ENCODE assay signal across 9 cellular contexts in the genomic region with DNA sequence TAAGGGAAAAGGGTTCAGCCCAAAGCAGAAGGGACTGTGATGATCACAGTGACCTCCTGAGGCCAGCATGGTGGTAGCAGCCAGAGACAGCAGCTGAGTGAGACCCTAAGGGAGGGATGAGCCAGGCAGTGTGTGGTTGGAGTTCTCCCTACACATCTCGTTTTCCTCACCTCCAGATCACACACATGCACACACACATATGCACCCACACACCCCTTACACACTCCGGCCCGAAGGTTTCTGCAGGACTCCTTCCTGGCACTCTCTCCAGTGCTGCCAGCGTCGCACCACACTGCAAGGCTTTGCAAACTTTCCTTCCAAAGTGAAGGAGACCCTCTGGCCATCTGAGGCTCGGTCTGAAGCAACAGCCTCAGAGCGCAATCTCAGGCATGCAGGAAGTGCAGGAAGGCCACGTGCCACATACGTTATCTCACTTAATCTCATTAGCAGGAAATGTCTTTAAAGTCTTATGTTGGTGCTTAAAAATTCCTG. TPM values are rescaled to one million over a fixed set of nuclear protein-coding genes. Genes with fewer than 3 reads are reported as not detected.
DNase-seq lines count a peak whose midpoint lies in the region; ATAC-seq and TF ChIP-seq lines count a peak whose summit lies in the region.
"Had no signal": no experiment of that assay in that cellular context is flagged by ENCODE, and none has a peak within 500 bp of the region (broad histone marks: within the 10 kb centered on the region; RNA-seq: fewer than 3 reads in every experiment).

No MANE protein-coding gene starts in this region.

- no peak overlapping the region for H3K4me3 ChIP-seq in Jurkat, Clone E6-1 (ENCODE audit: low read length)
- H3K4me3 ChIP-seq in mucosa of descending colon, result no peak overlapping the region

- H3K4me1 Mint-ChIP-seq in Calu3 (ENCODE audit: low read depth, unreplicated experiment), result no peaks in the 10 kb centered on the region
- H3K4me1 Mint-ChIP-seq in MCF 10A (ENCODE audit: insufficient read depth, unreplicated experiment), result peaks cover 10% of the 10 kb centered on the region

- BruUV-seq in Calu3 (replicated peaks; lab: Mats Ljungman, UMichigan) (no TSS peak), MCF 10A (replicated peaks; lab: Mats Ljungman, UMichigan) (no TSS peak)

- H3K27ac Mint-ChIP-seq in Calu3 (ENCODE audit: unreplicated experiment), result no peak overlapping the region
- no peak overlapping the region for H3K27ac Mint-ChIP-seq in MCF 10A (ENCODE audit: low read depth, unreplicated experiment)

- POLR2A ChIA-PET in MCF 10A (lab: Yijun Ruan, JAX), result interaction anchor here (0.6 kb wide), 1 partner anchor 188 kb away, joined by 6 read pairs; no protein-coding TSS in a partner anchor

- H3K9me3 ChIP-seq in mucosa of descending colon, result no peaks in the 10 kb centered on the region

- DNase-seq in Calu3 (peak; percentile 42), MCF 10A (ENCODE audit: unreplicated experiment) (no peak), mucosa of descending colon (peak in 2 of 3 donors; percentile 56 to 67), NCI-H187 treated with DMSO at 0.1 percent for 48 hours (lab: John Stamatoyannopoulos, UW) (no peak), kidney glomerular epithelial cell (lab: John Stamatoyannopoulos, UW) (no peak)
- DNase-seq in Jurkat, Clone E6-1 (ENCODE audit: low read depth, low spot score), result peak; percentile 33
- DNase-seq: NCI-H1417 treated with DMSO at 0.1 percent for 48 hours had no signal

- H3K27me3 Mint-ChIP-seq in Calu3 (ENCODE audit: unreplicated experiment), result peaks cover 8% of the 10 kb centered on the region
- no peaks in the 10 kb centered on the region for H3K27me3 Mint-ChIP-seq in MCF 10A (ENCODE audit: insufficient read depth, unreplicated experiment)

- H3K9me3 Mint-ChIP-seq in Calu3 (ENCODE audit: low read depth, unreplicated experiment) (no peaks in the 10 kb centered on the region), MCF 10A (ENCODE audit: unreplicated experiment) (no peaks in the 10 kb centered on the region)

- ATAC-seq in mucosa of descending colon (no peak), GM21390 (IDR thresholded peaks at IDR 0.05; ENCODE audit: unreplicated experiment) (no peak), GM18873 (IDR thresholded peaks at IDR 0.05; ENCODE audit: low FRiP score, unreplicated experiment) (no peak)

- H3K4me1 ChIP-seq in mucosa of descending colon (ENCODE audit: low read depth), result peaks cover 50% of the 10 kb centered on the region

- TF ChIP-seq CTCF in Calu3 (IDR thresholded peaks at IDR 0.05; ENCODE audit: unreplicated experiment) (no peak), MCF 10A (IDR thresholded peaks at IDR 0.05; ENCODE audit: unreplicated experiment) (peak; percentile 3), mucosa of descending colon (IDR thresholded peaks at IDR 0.05) (no peak)

- H3K4me3 Mint-ChIP-seq in Calu3 (ENCODE audit: low read depth, unreplicated experiment) (no peak overlapping the region), MCF 10A (ENCODE audit: unreplicated experiment) (no peak overlapping the region)

- CTCF ChIA-PET in Calu3 (lab: Charles Lee), result interaction anchor here (0.7 to 1.1 kb wide), 2 partner anchors 23 to 41 kb away, joined by 3 to 4 read pairs; no protein-coding TSS in a partner anchor
- CTCF ChIA-PET in MCF 10A (lab: Yijun Ruan, JAX), result interaction anchor here (0.6 to 1.3 kb wide), 2 partner anchors 11 to 66 kb away, joined by 3 to 6 read pairs; no protein-coding TSS in a partner anchor

- H3K36me3 Mint-ChIP-seq in Calu3 (ENCODE audit: insufficient read depth, unreplicated experiment) (peaks cover 16% of the 10 kb centered on the region), MCF 10A (ENCODE audit: insufficient read depth, unreplicated experiment) (no peaks in the 10 kb centered on the region)

- H3K36me3 ChIP-seq in mucosa of descending colon (ENCODE audit: low read depth), result no peaks in the 10 kb centered on the region

- intact Hi-C loops in Calu3 (cut with micrococcal nuclease; ENCODE audit: unreplicated experiment) (no loop called here), MCF 10A (cut with micrococcal nuclease) (no loop called here), mucosa of descending colon (cut with DNase I, micrococcal nuclease) (no loop called here)

RNA-seq across cellular contexts. Expression of gene TP53I11, which starts 26.9 kb away (rescaled TPM):
- total RNA-seq in Calu3 (2022) (27.8 and 69.5 TPM in 2 replicates), MCF 10A (2022) (14.8 and 17.7 TPM in 2 replicates), mucosa of descending colon (10 to 100 TPM; 48.4 to 95.9 (median 91.9) TPM)
- 58.8 TPM for polyA plus RNA-seq in Jurkat, Clone E6-1 (2012; ENCODE audit: insufficient read depth, insufficient read length)

Comparison
In these comparisons a context has a peak if more than half of its experiments do, and no peak if none do; other contexts are left out.
1. DNase-seq: peak in Calu3 (single experiment), Jurkat, Clone E6-1 (single experiment) and mucosa of descending colon (2 of 3); none in MCF 10A (single experiment), NCI-H187 treated with DMSO at 0.1 percent for 48 hours (single experiment) and kidney glomerular epithelial cell (single experiment).